In the genomic region with DNA sequence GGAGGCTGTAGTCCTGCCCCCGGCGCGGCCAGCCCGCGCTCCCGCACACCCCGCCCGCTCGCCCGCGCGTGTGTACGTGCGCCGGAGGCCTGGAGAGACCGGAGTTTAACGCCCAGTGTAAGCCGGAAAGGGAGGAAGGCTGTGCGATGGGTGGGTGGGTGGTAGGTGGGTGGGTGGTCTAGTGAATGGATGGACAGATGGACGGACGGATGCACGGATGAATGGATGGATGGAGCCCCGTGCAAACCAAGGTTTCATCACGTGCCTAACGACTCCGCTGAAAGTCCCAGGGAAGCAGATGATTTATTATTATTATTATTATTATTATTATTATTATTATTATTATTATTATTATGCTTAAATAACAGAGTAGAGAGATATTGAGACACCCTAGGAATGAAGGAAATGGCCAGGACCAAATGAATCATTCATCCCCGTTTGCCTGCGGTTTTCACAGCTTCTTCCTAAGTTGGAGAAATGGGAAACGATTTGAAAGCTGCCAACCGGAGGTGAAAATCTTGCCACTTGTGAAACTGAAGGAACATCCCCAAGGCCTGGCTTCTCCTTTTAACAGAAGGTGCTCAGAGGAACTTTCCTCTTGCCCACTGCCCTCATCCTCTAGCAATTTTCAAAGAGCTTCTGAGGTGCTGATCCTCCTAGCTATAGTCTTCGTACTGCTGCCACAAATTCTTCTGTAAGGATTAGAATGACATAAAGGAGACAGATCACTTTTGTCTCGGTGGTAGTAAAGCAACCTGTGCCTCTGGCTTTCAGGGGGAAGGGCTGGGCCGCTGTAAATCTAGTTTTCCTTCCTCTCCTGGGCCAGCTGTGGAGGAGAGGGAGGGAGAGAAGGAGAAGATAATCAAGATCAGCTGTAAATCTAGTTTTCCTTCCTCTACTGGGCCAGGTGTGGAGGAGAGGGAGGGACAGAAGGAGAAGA, we compare ENCODE assay signal across 8 cellular contexts. TPM values are rescaled to one million over a fixed set of nuclear protein-coding genes. Genes with fewer than 3 reads are reported as not detected.
DNase-seq lines count a peak whose midpoint lies in the region; ATAC-seq and TF ChIP-seq lines count a peak whose summit lies in the region.

No MANE protein-coding gene starts in this region.

- H3K9me3 Mint-ChIP-seq in activated naive CD4-positive, alpha-beta T cell treated with anti-CD3 and anti-CD28 coated beads for 36 hours = no peaks in the 10 kb centered on the region

- no peaks in the 10 kb centered on the region for H3K36me3 Mint-ChIP-seq in activated naive CD4-positive, alpha-beta T cell treated with anti-CD3 and anti-CD28 coated beads for 36 hours (ENCODE audit: low read depth)

- peaks cover 37% of the 10 kb centered on the region for H3K27me3 Mint-ChIP-seq in activated naive CD4-positive, alpha-beta T cell treated with anti-CD3 and anti-CD28 coated beads for 36 hours (ENCODE audit: low read depth)

- H3K9ac ChIP-seq in adipocyte (ENCODE audit: low read length) = no peak overlapping the region

- ATAC-seq in GM21360 (IDR thresholded peaks at IDR 0.05; ENCODE audit: unreplicated experiment) = no peak

- peak overlapping the region; percentile 79 for H3K4me3 ChIP-seq in adipocyte (ENCODE audit: low read length)
- peak overlapping the region in 3 of 4 donors; percentile 31 to 74 (median 49) for H3K4me3 ChIP-seq in tibial nerve

- intact Hi-C loops in activated naive CD4-positive, alpha-beta T cell treated with anti-CD3 and anti-CD28 coated beads for 36 hours (cut with micrococcal nuclease) = no loop called here

- WGBS in tibial nerve, 2 donors = 11 to 14% methylated on average over 18 to 33 of the region's 33 CpGs

- H3K4me1 ChIP-seq in adipocyte (ENCODE audit: control insufficient read depth, insufficient read depth, low read length) (no peaks in the 10 kb centered on the region), tibial nerve (peaks cover 0 to 19% (median 1%) of the 10 kb centered on the region in 4 donors)

- H3K4me1 Mint-ChIP-seq in activated naive CD4-positive, alpha-beta T cell treated with anti-CD3 and anti-CD28 coated beads for 36 hours (ENCODE audit: low read depth) = peaks cover 5% of the 10 kb centered on the region

- no peak for TF ChIP-seq EP300 in tibial nerve (IDR thresholded peaks at IDR 0.05)

- peak overlapping the region; percentile 49 for H3K4me3 Mint-ChIP-seq in activated naive CD4-positive, alpha-beta T cell treated with anti-CD3 and anti-CD28 coated beads for 36 hours

- no peaks in the 10 kb centered on the region for H3K36me3 ChIP-seq in adipocyte (ENCODE audit: control insufficient read depth, insufficient read depth, low read length, severe bottlenecking)
- H3K36me3 ChIP-seq in tibial nerve = no peaks in the 10 kb centered on the region

- TF ChIP-seq CTCF in tibial nerve (IDR thresholded peaks at IDR 0.05) = no peak

- H3K27me3 ChIP-seq in adipocyte (replicated peaks; ENCODE audit: control insufficient read depth, insufficient read depth, low read length) (peaks cover 17% of the 10 kb centered on the region), tibial nerve (peaks cover 0 to 19% of the 10 kb centered on the region in 2 donors)

- TF ChIP-seq POLR2A in tibial nerve (IDR thresholded peaks at IDR 0.05) = no peak

- peak overlapping the region in 1 of 4 donors; percentile 34 for H3K27ac ChIP-seq in tibial nerve

- DNase-seq in activated naive CD4-positive, alpha-beta T cell treated with anti-CD3 and anti-CD28 coated beads for 36 hours = no peak
- DNase-seq in activated naive CD4-positive, alpha-beta T cell (lab: John Stamatoyannopoulos, UW) = no peak
- DNase-seq in adipocyte (ENCODE audit: low read depth) = no peak
- peak; percentile 13 for DNase-seq in iris pigment epithelial cell (ENCODE audit: low read depth)
- DNase-seq in tibial nerve (ENCODE audit: low spot score in 2 of 2) = no peak
- DNase-seq in activated effector memory CD4-positive, alpha-beta T cell treated with Interleukin-2 at 50 U/mL for 16 hours = no peak
- no peak for DNase-seq in inferior parietal cortex (ENCODE audit: extremely low spot score)

- CTCF ChIA-PET in activated naive CD4-positive, alpha-beta T cell treated with anti-CD3 and anti-CD28 coated beads for 36 hours (lab: Charles Lee) = no interaction called here

- H3K27ac Mint-ChIP-seq in activated naive CD4-positive, alpha-beta T cell treated with anti-CD3 and anti-CD28 coated beads for 36 hours = no peak overlapping the region

- H3K9me3 ChIP-seq in adipocyte (ENCODE audit: control insufficient read depth, low read length) = no peaks in the 10 kb centered on the region
- no peaks in the 10 kb centered on the region for H3K9me3 ChIP-seq in tibial nerve

RNA-seq across cellular contexts. Expression of gene RGS7, which starts 0.6 kb away (rescaled TPM):
- not detected for total RNA-seq in activated naive CD4-positive, alpha-beta T cell treated with anti-CD3 and anti-CD28 coated beads for 36 hours
- 1 to 10 TPM in 2 of 4 donors, under 1 TPM in 1, not detected in 1; 0.39 to 1.5 (median 1.0) TPM for total RNA-seq in tibial nerve
